Comparison of ENCODE assay signal across 8 cellular contexts in genomic region chr18:56702946-56703345, GRCh38. TPM values are rescaled to one million over a fixed set of nuclear protein-coding genes. Genes with fewer than 3 reads are reported as not detected.
A peak's percentile ranks its signal among the peaks of the same experiment; 100 is the strongest.
DNase-seq lines count a peak whose midpoint lies in the region; ATAC-seq and TF ChIP-seq lines count a peak whose summit lies in the region.

No MANE protein-coding gene starts in this region.

- peak; percentile 39 for TF ChIP-seq CTCF in GM10248 (IDR thresholded peaks at IDR 0.05; ENCODE audit: control extremely low read depth, extremely low read depth, low read depth, missing control alignments)

- no peak overlapping the region for H3K4me3 Mint-ChIP-seq in activated CD4-positive, alpha-beta T cell treated with anti-CD3 and anti-CD28 coated beads, Interleukin-2, amount 10 ng/mL, durations not matched to agents 7 days and 5 days

- no peak overlapping the region for H3K27ac Mint-ChIP-seq in activated CD4-positive, alpha-beta T cell treated with anti-CD3 and anti-CD28 coated beads, Interleukin-2, amount 10 ng/mL, durations not matched to agents 7 days and 5 days

- peaks cover 2% of the 10 kb centered on the region for H3K4me1 Mint-ChIP-seq in activated CD4-positive, alpha-beta T cell treated with anti-CD3 and anti-CD28 coated beads, Interleukin-2, amount 10 ng/mL, durations not matched to agents 7 days and 5 days

- peaks cover 15% of the 10 kb centered on the region for H3K36me3 Mint-ChIP-seq in activated CD4-positive, alpha-beta T cell treated with anti-CD3 and anti-CD28 coated beads, Interleukin-2, amount 10 ng/mL, durations not matched to agents 7 days and 5 days (ENCODE audit: low read depth)

- POLR2A ChIA-PET in GM10248 (lab: Yijun Ruan, JAX), result no interaction called here
- POLR2A ChIA-PET in activated CD4-positive, alpha-beta T cell treated with anti-CD3 and anti-CD28 coated beads, Interleukin-2, amount 10 ng/mL, durations not matched to agents 7 days and 5 days (lab: Charles Lee), result interaction anchor here (0.6 kb wide), 1 partner anchor 89 kb away, joined by 3 read pairs; no protein-coding TSS in a partner anchor

- peak; percentile 27 for DNase-seq in Ammon's horn (ENCODE audit: low spot score)
- DNase-seq in GM10248 (ENCODE audit: extremely low spot score), result peak; percentile 23
- DNase-seq in NCI-H2107 (lab: John Stamatoyannopoulos, UW), result peak; percentile 55
- peak; percentile 37 for DNase-seq in activated CD4-positive, alpha-beta T cell treated with anti-CD3 and anti-CD28 coated beads, Interleukin-2, amount 10 ng/mL, durations not matched to agents 7 days and 5 days
- peak; percentile 73 for DNase-seq in inferior parietal cortex (ENCODE audit: extremely low spot score)
- no peak for DNase-seq in cortex of kidney (lab: John Stamatoyannopoulos, UW)
- DNase-seq in stimulated activated naive CD4-positive, alpha-beta T cell treated with Interleukin-2 at 50 U/mL for 16 hours (lab: John Stamatoyannopoulos, UW), result no peak

- CTCF ChIA-PET in GM10248 (lab: Yijun Ruan, JAX), result interaction anchor here (0.6 to 3.8 kb wide), 12 partner anchors 9 to 859 kb away, joined by 3 to 25 read pairs (median 6); partner anchors contain the start of gene WDR7
- CTCF ChIA-PET in activated CD4-positive, alpha-beta T cell treated with anti-CD3 and anti-CD28 coated beads, Interleukin-2, amount 10 ng/mL, durations not matched to agents 7 days and 5 days (lab: Charles Lee), result interaction anchor here (1.2 to 1.5 kb wide), 2 partner anchors 9 to 64 kb away, joined by 3 to 5 read pairs; no protein-coding TSS in a partner anchor

- H3K27me3 Mint-ChIP-seq in activated CD4-positive, alpha-beta T cell treated with anti-CD3 and anti-CD28 coated beads, Interleukin-2, amount 10 ng/mL, durations not matched to agents 7 days and 5 days, result no peaks in the 10 kb centered on the region

- no peaks in the 10 kb centered on the region for H3K9me3 Mint-ChIP-seq in activated CD4-positive, alpha-beta T cell treated with anti-CD3 and anti-CD28 coated beads, Interleukin-2, amount 10 ng/mL, durations not matched to agents 7 days and 5 days

- ATAC-seq in GM19395 (IDR thresholded peaks at IDR 0.05; ENCODE audit: unreplicated experiment), result no peak

RNA-seq across cellular contexts. Expression of gene WDR7, which starts 51.8 kb away (rescaled TPM):
- total RNA-seq in activated CD4-positive, alpha-beta T cell treated with anti-CD3 and anti-CD28 coated beads, Interleukin-2, amount 10 ng/mL, durations not matched to agents 7 days and 5 days, result 10 to 100 TPM; 41.5 to 44.3 TPM

Comparison
In these comparisons a context has a peak if more than half of its experiments do, and no peak if none do; other contexts are left out.
1. DNase-seq: peak in Ammon's horn (single experiment), GM10248 (single experiment), NCI-H2107 (single experiment), activated CD4-positive, alpha-beta T cell treated with anti-CD3 and anti-CD28 coated beads, Interleukin-2, amount 10 ng/mL, durations not matched to agents 7 days and 5 days (single experiment) and inferior parietal cortex (single experiment); none in cortex of kidney (single experiment) and stimulated activated naive CD4-positive, alpha-beta T cell treated with Interleukin-2 at 50 U/mL for 16 hours (single experiment).